In genomic region chr7:155455132-155455693, GRCh38 we compare ENCODE assay signal across 24 cellular contexts. TPM values are rescaled to one million over a fixed set of nuclear protein-coding genes. Genes with fewer than 3 reads are reported as not detected.
A peak's percentile ranks its signal among the peaks of the same experiment; 100 is the strongest.
DNase-seq lines count a peak whose midpoint lies in the region; ATAC-seq, FAIRE-seq and TF ChIP-seq lines count a peak whose summit lies in the region.
"Had no signal": no experiment of that assay in that cellular context is flagged by ENCODE, and none has a peak within 500 bp of the region (broad histone marks: within the 10 kb centered on the region; RNA-seq: fewer than 3 reads in every experiment).

No MANE protein-coding gene starts in this region.

- H3K79me2 ChIP-seq in HepG2 (ENCODE audit: insufficient read depth, low read length) (no peaks in the 10 kb centered on the region), H1 (ENCODE audit: control insufficient read depth in 1 of 2, insufficient read depth in 2 of 2, low read length in 2 of 2) (no peaks in the 10 kb centered on the region)

- H3K36me3 Mint-ChIP-seq in nephron (ENCODE audit: low read depth), result no peaks in the 10 kb centered on the region

- intact Hi-C loops in HepG2 (cut with micrococcal nuclease; ENCODE audit: unreplicated experiment) (no loop called here), right lobe of liver (cut with DNase I) (no loop called here), upper lobe of right lung (cut with DNase I) (no loop called here), body of pancreas (cut with DNase I) (no loop called here)

- in situ Hi-C loops in HepG2 (cut with HindIII; ENCODE audit: extremely low pct_ligation_motif_present, low pct_unique_long_range_greater_than_20kb), result no loop called here

- H3K27ac ChIP-seq in HepG2 (ENCODE audit: extremely low read length, insufficient read depth, low read length) (no peak overlapping the region), right lobe of liver (no peak overlapping the region), H1 (ENCODE audit: low read depth, low read length) (no peak overlapping the region), upper lobe of right lung (no peak overlapping the region), body of pancreas (no peak overlapping the region)
- H3K27ac ChIP-seq: adrenal gland, brain microvascular endothelial cell, C4-2B, left lung had no signal

- H3K4me3 ChIP-seq in HepG2 (replicated peaks in 1 of 3; ENCODE audit: insufficient read depth in 1 of 3, low read depth in 2 of 3, low read length in 3 of 3) (no peak overlapping the region), right lobe of liver (no peak overlapping the region), H1 (ENCODE audit: extremely low read depth in 1 of 4, insufficient read depth in 2 of 4, low read depth in 3 of 4, low read length in 4 of 4) (no peak overlapping the region), upper lobe of right lung (no peak overlapping the region), body of pancreas (no peak overlapping the region)
- H3K4me3 ChIP-seq: adrenal gland, left lung had no signal

- no peak for FAIRE-seq in HepG2 (lab: Jason Lieb, UNC)
- FAIRE-seq in H1 (lab: Jason Lieb, UNC), result no peak
- FAIRE-seq: endothelial cell of umbilical vein, GM12891 had no signal

- H2AK5ac ChIP-seq in H1 (ENCODE audit: low read depth, low read length), result no peak overlapping the region

- CTCF ChIA-PET in HepG2 (lab: Yijun Ruan, JAX; ENCODE audit: low intra/inter-chr PET ratio, low total read pairs) (no interaction called here), H1 (lab: Charles Lee; ENCODE audit: partially characterized antibody) (interaction anchor here (0.7 to 2.9 kb wide), 6 partner anchors 44 to 85 kb away, joined by 3 to 17 read pairs (median 5); no protein-coding TSS in a partner anchor)

- H3K23ac ChIP-seq in H1 (ENCODE audit: insufficient read length), result no peak overlapping the region

- no peak overlapping the region for H4K5ac ChIP-seq in H1 (ENCODE audit: insufficient read length, low read depth, low read length)

- H3K23me2 ChIP-seq in H1 (ENCODE audit: low read depth, low read length), result no peaks in the 10 kb centered on the region; the same call in 1 of the 2 replicates

- H3K79me1 ChIP-seq in H1 (ENCODE audit: low read depth, low read length), result no peaks in the 10 kb centered on the region; the same call in 1 of the 2 replicates

- POLR2A ChIA-PET in HepG2 (lab: Yijun Ruan, JAX), result no interaction called here
- POLR2A ChIA-PET in H1 (lab: Charles Lee; ENCODE audit: partially characterized antibody), result no interaction called here

- no peak for TF ChIP-seq POLR2A in HepG2 (IDR thresholded peaks at IDR 0.05; ENCODE audit: insufficient read depth in 1 of 2, low read depth in 2 of 2, low read length in 2 of 2)
- no peak for TF ChIP-seq POLR2A in right lobe of liver (IDR thresholded peaks at IDR 0.05)
- TF ChIP-seq POLR2A in H1 (IDR thresholded peaks at IDR 0.05; ENCODE audit: control extremely low read depth in 1 of 2, low read depth in 2 of 2, low read length in 2 of 2), result no peak
- no peak for TF ChIP-seq POLR2A in body of pancreas (IDR thresholded peaks at IDR 0.05)

- TF ChIP-seq CTCF in HepG2 (CRISPR knock-in tag; IDR thresholded peaks at IDR 0.05), result no peak
- no peak for TF ChIP-seq CTCF in right lobe of liver (IDR thresholded peaks at IDR 0.05)
- TF ChIP-seq CTCF in H1 (IDR thresholded peaks at IDR 0.05; ENCODE audit: control extremely low read depth in 1 of 3, insufficient read depth in 1 of 3, low read depth in 1 of 3, low read length in 3 of 3), result no peak
- TF ChIP-seq CTCF in nephron (IDR thresholded peaks at IDR 0.05; ENCODE audit: unreplicated experiment in 3 of 3), result no peak
- no peak for TF ChIP-seq CTCF in upper lobe of right lung (IDR thresholded peaks at IDR 0.05)
- TF ChIP-seq CTCF in body of pancreas (IDR thresholded peaks at IDR 0.05), result no peak

- no peak overlapping the region for H3K18ac ChIP-seq in H1 (ENCODE audit: extremely low read depth, low read length)

- no peak overlapping the region for H2BK20ac ChIP-seq in H1 (ENCODE audit: low read length)

- H3K4me2 ChIP-seq in HepG2 (ENCODE audit: low read depth, low read length) (no peak overlapping the region), H1 (ENCODE audit: insufficient read depth in 1 of 2, low read depth in 2 of 2, low read length in 2 of 2) (no peak overlapping the region; a peak in 1 of 4 replicates)

- H3K4me1 ChIP-seq in HepG2 (ENCODE audit: insufficient read depth, low read length), result no peaks in the 10 kb centered on the region
- H3K4me1 ChIP-seq in right lobe of liver, result peaks cover 0 to 21% (median 0%) of the 10 kb centered on the region in 4 donors
- H3K4me1 ChIP-seq in H1 (replicated peaks in 1 of 4; ENCODE audit: control insufficient read depth in 3 of 4, insufficient read depth in 4 of 4, low read length in 3 of 4), result peaks cover 0 to 14% (median 7%) of the 10 kb centered on the region in 4 experiments; a peak in 5 of 7 replicates
- H3K4me1 ChIP-seq in upper lobe of right lung, result peaks cover 20% of the 10 kb centered on the region
- peaks cover 45% of the 10 kb centered on the region for H3K4me1 ChIP-seq in body of pancreas

- no peak overlapping the region for H2BK120ac ChIP-seq in H1 (replicated peaks; ENCODE audit: low read depth, low read length)

- H2BK5ac ChIP-seq in H1 (ENCODE audit: low read depth, low read length), result no peak overlapping the region

- H2BK15ac ChIP-seq in H1 (ENCODE audit: low read length), result no peak overlapping the region

- H2AFZ ChIP-seq in HepG2 (ENCODE audit: low read length), result no peak overlapping the region
- H2AFZ ChIP-seq in H1 (ENCODE audit: low read length), result no peak overlapping the region

- peaks cover 36% of the 10 kb centered on the region for H3K4me1 Mint-ChIP-seq in nephron

- no peak overlapping the region for H3K4ac ChIP-seq in H1 (replicated peaks; ENCODE audit: insufficient read length, low read depth, low read length)

- H4K91ac ChIP-seq in H1 (replicated peaks; ENCODE audit: insufficient read length, low read length), result no peak overlapping the region

- DNase-seq in HepG2 (ENCODE audit: low spot score) (no peak), right lobe of liver (no peak), H1 (ENCODE audit: low read depth in 1 of 2, low spot score in 2 of 2) (no peak), upper lobe of right lung (peak; percentile 28), body of pancreas (no peak), NCI-H1436 (lab: John Stamatoyannopoulos, UW) (no peak)
- DNase-seq in activated naive CD4-positive, alpha-beta T cell (lab: John Stamatoyannopoulos, UW), result no peak
- DNase-seq: activated CD8-positive, alpha-beta T cell treated with anti-CD3 and anti-CD28 coated beads, Interleukin-2, amount 10 ng/mL, durations not matched to agents 7 days and 5 days; activated gamma-delta T cell; activated T-cell treated with anti-CD3 and anti-CD28 coated beads for 4 hours; adrenal gland; brain microvascular endothelial cell; left lung; NCI-H1694; NCI-H2171 treated with DMSO at 0.1 percent for 48 hours; stimulated activated CD4-positive, alpha-beta T cell treated with anti-CD3 and anti-CD28 coated beads, Interleukin-12 subunit alpha, Interleukin-12 subunit beta, amount 100 ng/mL, for 4 hours; stimulated activated CD4-positive, alpha-beta T cell treated with anti-CD3 and anti-CD28 coated beads, Interleukin-4, amount 100 ng/mL, for 1 hour had no signal

- H3K4me3 Mint-ChIP-seq in nephron, result peak overlapping the region in 2 of 3 experiments; percentile 29 to 39

- H3K14ac ChIP-seq in H1 (ENCODE audit: insufficient read length), result no peak overlapping the region

- ATAC-seq in HepG2 (no peak), right lobe of liver (no peak), upper lobe of right lung (no peak), body of pancreas (no peak)
- ATAC-seq: activated CD4-positive, CD25-positive, alpha-beta regulatory T cell treated with anti-CD3 and anti-CD28 coated beads, Interleukin-2, amount 50 U/mL, for 24 hours; activated CD8-positive, alpha-beta T cell treated with anti-CD3 and anti-CD28 coated beads, Interleukin-2, amount 10 ng/mL, durations not matched to agents 7 days and 5 days; left lung; Right ventricle myocardium inferior had no signal

- H3K9ac ChIP-seq in HepG2 (ENCODE audit: insufficient read depth, low read depth, low read length) (no peak overlapping the region), H1 (replicated peaks in 1 of 4; ENCODE audit: extremely low read depth in 1 of 4, low read depth in 3 of 4, low read length in 3 of 4) (no peak overlapping the region)

- no TSS peak for BruUV-seq in HepG2 (replicated peaks; lab: Mats Ljungman, UMichigan)

- H3K56ac ChIP-seq in H1 (replicated peaks; ENCODE audit: insufficient read length, low read depth, low read length), result no peak overlapping the region

- 4% methylated on average over 15 of the region's 15 CpGs for WGBS in HepG2 (ENCODE audit: low lambda C conversion rate)
- 4% methylated on average over 15 of the region's 15 CpGs for WGBS in right lobe of liver (ENCODE audit: insufficient coverage, low coverage, low lambda C conversion rate, missing lambda C conversion rate)
- 6% methylated on average over 15 of the region's 15 CpGs; no CpG with 5 or more reads in 1 of the 2 experiments for WGBS in H1 (ENCODE audit: extremely low coverage in 1 of 2, insufficient coverage in 1 of 2, insufficient read length in 1 of 2, insufficient replicate concordance in 2 of 2, low coverage in 1 of 2, low lambda C conversion rate in 2 of 2, missing lambda C conversion rate in 1 of 2), 2 experiments
- WGBS in body of pancreas, 2 donors, result 9% methylated on average over 14 of the region's 15 CpGs

- H3K27ac Mint-ChIP-seq in nephron, result no peak overlapping the region
- H3K27ac Mint-ChIP-seq: activated CD8-positive, alpha-beta T cell treated with anti-CD3 and anti-CD28 coated beads, Interleukin-2, amount 10 ng/mL, durations not matched to agents 7 days and 5 days had no signal

- H4K20me1 ChIP-seq in HepG2 (ENCODE audit: insufficient read depth, low read length) (no peaks in the 10 kb centered on the region), H1 (replicated peaks in 1 of 2; ENCODE audit: control insufficient read depth in 1 of 2, insufficient read depth in 2 of 2, low read length in 2 of 2) (peaks cover 35 to 47% of the 10 kb centered on the region in 2 experiments)

- H3K9me3 ChIP-seq in HepG2 (ENCODE audit: low read length), result no peaks in the 10 kb centered on the region
- H3K9me3 ChIP-seq in right lobe of liver, result no peaks in the 10 kb centered on the region
- H3K9me3 ChIP-seq in H1 (ENCODE audit: insufficient read depth in 2 of 2, low read depth in 1 of 2, low read length in 1 of 2), result no peaks in the 10 kb centered on the region; a peak in 1 of 4 replicates
- H3K9me3 ChIP-seq in upper lobe of right lung, result no peaks in the 10 kb centered on the region
- H3K9me3 ChIP-seq in body of pancreas, result no peaks in the 10 kb centered on the region
- H3K9me3 ChIP-seq: adrenal gland, left lung had no signal

- H2BK12ac ChIP-seq in H1 (ENCODE audit: low read depth, low read length), result no peak overlapping the region

- peaks cover 93% of the 10 kb centered on the region for H3K27me3 Mint-ChIP-seq in nephron (ENCODE audit: low read depth)

- H4K8ac ChIP-seq in H1 (ENCODE audit: extremely low read depth, insufficient read depth, low read length), result no peak overlapping the region

- H3K9me3 Mint-ChIP-seq in nephron, result peaks cover 5% of the 10 kb centered on the region

- H3K27me3 ChIP-seq in HepG2 (ENCODE audit: control insufficient read depth in 1 of 2, insufficient read depth in 2 of 2, low read length in 2 of 2) (peaks cover 8 to 78% of the 10 kb centered on the region in 2 experiments), right lobe of liver (peaks cover 0 to 91% of the 10 kb centered on the region in 2 donors), H1 (replicated peaks in 1 of 4; ENCODE audit: control insufficient read depth in 3 of 4, extremely low read depth in 1 of 4, insufficient read depth in 3 of 4, low read length in 3 of 4) (peaks cover 98 to 99% (median 98%) of the 10 kb centered on the region in 4 experiments), upper lobe of right lung (peaks cover 93% of the 10 kb centered on the region), body of pancreas (peaks cover 4 to 84% of the 10 kb centered on the region in 2 donors)

- H3K36me3 ChIP-seq in HepG2 (replicated peaks in 1 of 2; ENCODE audit: control insufficient read depth in 1 of 2, insufficient read depth in 2 of 2, low read length in 2 of 2) (no peaks in the 10 kb centered on the region), right lobe of liver (no peaks in the 10 kb centered on the region), H1 (ENCODE audit: control insufficient read depth in 2 of 4, insufficient read depth in 4 of 4, low read length in 3 of 4) (peaks cover 0 to 16% (median 0%) of the 10 kb centered on the region in 4 experiments; a peak in 1 of 8 replicates), upper lobe of right lung (no peaks in the 10 kb centered on the region), body of pancreas (replicated peaks in 1 of 2; ENCODE audit: insufficient read depth in 1 of 2, low read depth in 2 of 2) (no peaks in the 10 kb centered on the region)
- H3K36me3 ChIP-seq: adrenal gland, brain microvascular endothelial cell, left lung had no signal

- TF ChIP-seq RAD21 in HepG2 (CRISPR knock-in tag; IDR thresholded peaks at IDR 0.05) (no peak), H1 (IDR thresholded peaks at IDR 0.05 in 1 of 2, conservative IDR thresholded peaks at IDR 0.05 in 1 of 2; ENCODE audit: low read depth in 2 of 2, low read length in 2 of 2) (no peak)

- TF ChIP-seq EP300 in HepG2 (IDR thresholded peaks at IDR 0.05; ENCODE audit: low read depth in 2 of 2, low read length in 2 of 2) (no peak), HepG2 (CRISPR knock-in tag; IDR thresholded peaks at IDR 0.05; ENCODE audit: borderline replicate concordance) (no peak), H1 (IDR thresholded peaks at IDR 0.05; ENCODE audit: borderline replicate concordance in 1 of 2, low read depth in 2 of 2, low read length in 2 of 2) (no peak)

RNA-seq across cellular contexts. Expression of gene EN2, which starts 2.7 kb away (rescaled TPM):
- total RNA-seq in HepG2 (2016; rRNA removed; fragmentation: Illumina TruSeq; extraction: Trizol), result not detected in 2 replicates
- total RNA-seq in HepG2 (2016; cell fraction: cytosol; rRNA removed; fragmentation: Illumina TruSeq; extraction: Trizol; ENCODE audit: low read depth), result not detected in 2 replicates
- total RNA-seq in HepG2 (2016; cell fraction: insoluble cytoplasmic fraction; rRNA removed; fragmentation: Illumina TruSeq; extraction: Trizol), result not detected in 2 replicates
- not detected in 2 replicates for total RNA-seq in HepG2 (2016; cell fraction: membrane; rRNA removed; fragmentation: Illumina TruSeq; extraction: Trizol)
- total RNA-seq in HepG2 (2016; cell fraction: nucleus; rRNA removed; fragmentation: Illumina TruSeq; extraction: Trizol), result not detected in 2 replicates
- not detected in 2 replicates for polyA plus RNA-seq in HepG2 (2011; rRNA removed)
- polyA plus RNA-seq in HepG2 (2011; cell fraction: cytosol; rRNA removed), result not detected in 2 replicates
- polyA plus RNA-seq in HepG2 (2011; cell fraction: nucleus; rRNA removed), result not detected in 2 replicates
- polyA plus RNA-seq in HepG2 (2012), result not detected in 2 replicates
- polyA plus RNA-seq in HepG2 (2016; cell fraction: cytosol; fragmentation: Illumina TruSeq; extraction: Trizol; ENCODE audit: low read depth), result not detected in 2 replicates
- not detected in 2 replicates for polyA plus RNA-seq in HepG2 (2016; cell fraction: insoluble cytoplasmic fraction; fragmentation: Illumina TruSeq; extraction: Trizol; ENCODE audit: low read depth)
- polyA plus RNA-seq in HepG2 (2016; cell fraction: membrane; fragmentation: Illumina TruSeq; extraction: Trizol; ENCODE audit: low read depth), result not detected in 2 replicates
- polyA plus RNA-seq in HepG2 (2016; cell fraction: nucleus; fragmentation: Illumina TruSeq; extraction: Trizol; ENCODE audit: insufficient read depth, low read depth), result not detected in 2 replicates
- polyA minus RNA-seq in HepG2 (2011; rRNA and poly(A)+ RNA removed; ENCODE audit: low replicate concordance), result not detected in 2 replicates
- polyA minus RNA-seq in HepG2 (2011; cell fraction: cytosol; rRNA and poly(A)+ RNA removed), result not detected in 2 replicates
- polyA minus RNA-seq in HepG2 (2011; cell fraction: nucleus; rRNA and poly(A)+ RNA removed), result not detected in 2 replicates
- total RNA-seq in right lobe of liver, result not detected
- total RNA-seq in H1 (2021; fragmentation: NEBNext Ultra II Directional; extraction: Animal tissue kit (Norgen Biotek cat#: 25700)), result not detected in 2 replicates
- 0.03 TPM in 1 of 2 replicates, not detected in the other for polyA plus RNA-seq in H1 (2011; rRNA removed)
- polyA plus RNA-seq in H1 (2011; cell fraction: cytosol; rRNA removed), result not detected
- not detected for polyA plus RNA-seq in H1 (2011; cell fraction: nucleus; rRNA removed)
- polyA plus RNA-seq in H1 (2012, experiment 1 of 2), result 0.04 TPM in 1 of 4 replicates, not detected in the others
- polyA plus RNA-seq in H1 (2012, experiment 2 of 2), result not detected
- not detected for polyA plus RNA-seq in H1 (2013, experiment 1 of 2)
- polyA plus RNA-seq in H1 (2013, experiment 2 of 2), result not detected
- polyA minus RNA-seq in H1 (2011; rRNA and poly(A)+ RNA removed), result not detected in 2 replicates
- polyA minus RNA-seq in H1 (2011; cell fraction: cytosol; rRNA and poly(A)+ RNA removed), result not detected
- polyA minus RNA-seq in H1 (2011; cell fraction: nucleus; rRNA and poly(A)+ RNA removed), result not detected
- total RNA-seq in upper lobe of right lung, result not detected
- total RNA-seq in body of pancreas, result not detected
- total RNA-seq: activated CD8-positive, alpha-beta T cell treated with anti-CD3 and anti-CD28 coated beads, Interleukin-2, amount 10 ng/mL, durations not matched to agents 7 days and 5 days; endothelial cell of umbilical vein; left lung; ureter had no signal
- polyA plus RNA-seq: endothelial cell of umbilical vein had no signal

Comparison
In these comparisons a context has a peak if more than half of its experiments do, and no peak if none do; other contexts are left out.
1. Of the 41 proteins assayed by ChIP-seq in both HepG2 and H1: peak only in HepG2: none; only in H1: RNF2 and SUZ12; in both: EZH2; in neither: 38.